Comparison of ENCODE assay signal across 19 cellular contexts in genomic region chr14:101363880-101364391, GRCh38.
DNase-seq lines count a peak whose midpoint lies in the region; ATAC-seq and TF ChIP-seq lines count a peak whose summit lies in the region.
"Had no signal": no experiment of that assay in that cellular context is flagged by ENCODE, and none has a peak within 500 bp of the region (broad histone marks: within the 10 kb centered on the region; RNA-seq: fewer than 3 reads in every experiment).

No MANE protein-coding gene starts in this region.

- dilution Hi-C loops in mammary epithelial cell (cut with HindIII; ENCODE audit: low sequenced_read_pairs): no loop called here

- TF ChIP-seq CTCF in breast epithelium (IDR thresholded peaks at IDR 0.05) (no peak), mammary epithelial cell (conservative IDR thresholded peaks at IDR 0.05 in 1 of 2, IDR thresholded peaks at IDR 0.05 in 1 of 2; ENCODE audit: extremely low read depth in 1 of 2, insufficient read depth in 1 of 2, low read depth in 1 of 2, low read length in 2 of 2) (no peak), nephron (IDR thresholded peaks at IDR 0.05; ENCODE audit: unreplicated experiment in 3 of 3) (no peak)

- DNase-seq in breast epithelium (ENCODE audit: low spot score in 2 of 2) (peak in 1 of 2 donors; percentile 15), mammary epithelial cell (no peak), NCI-H774 (lab: John Stamatoyannopoulos, UW) (no peak), kidney glomerular epithelial cell (lab: John Stamatoyannopoulos, UW) (no peak), DMS53 treated with DMSO at 0.1 percent for 48 hours (lab: John Stamatoyannopoulos, UW; ENCODE audit: unreplicated experiment) (no peak)
- DNase-seq in stimulated activated CD8-positive, alpha-beta memory T cell treated with anti-CD3 and anti-CD28 coated beads, Interleukin-4, amount 100 ng/mL, for 48 hours: peak; percentile 1
- DNase-seq: activated CD8-positive, alpha-beta memory T cell treated with anti-CD3 and anti-CD28 coated beads for 24 hours; activated naive CD4-positive, alpha-beta T cell treated with anti-CD3 and anti-CD28 coated beads, Interleukin-2, amount 10 ng/mL, durations not matched to agents 7 days and 5 days; activated T-cell treated with anti-CD3 and anti-CD28 coated beads, Interleukin-2, amount 50 U/mL, for 48 hours; C1 segment of cervical spinal cord; GDM1; naive thymus-derived CD4-positive, alpha-beta T cell; NCI-H1105; NCI-H524; SIG-M5; T-helper 17 cell had no signal

- H3K36me3 ChIP-seq in breast epithelium: no peaks in the 10 kb centered on the region
- no peaks in the 10 kb centered on the region for H3K36me3 ChIP-seq in mammary epithelial cell (ENCODE audit: insufficient read depth, low read length)
- H3K36me3 ChIP-seq: thyroid gland had no signal

- WGBS in mammary epithelial cell (ENCODE audit: low coverage, missing lambda C conversion rate): 92% methylated on average over 4 of the region's 16 CpGs

- intact Hi-C loops in breast epithelium (cut with DNase I; ENCODE audit: low total_unique reads): no loop called here
- intact Hi-C loops in mammary epithelial cell (cut with micrococcal nuclease): no loop called here

- BruUV-seq in mammary epithelial cell (replicated peaks; lab: Mats Ljungman, UMichigan): no TSS peak

- H4K20me1 ChIP-seq in mammary epithelial cell (ENCODE audit: insufficient read depth, low read length): no peaks in the 10 kb centered on the region

- peaks cover 70% of the 10 kb centered on the region for H3K4me1 Mint-ChIP-seq in nephron
- H3K4me1 Mint-ChIP-seq: activated naive CD4-positive, alpha-beta T cell treated with anti-CD3 and anti-CD28 coated beads, Interleukin-2, amount 10 ng/mL, durations not matched to agents 7 days and 5 days; naive thymus-derived CD4-positive, alpha-beta T cell had no signal

- H3K27ac ChIP-seq in breast epithelium (peak overlapping the region; percentile 69 to 90), mammary epithelial cell (ENCODE audit: insufficient read depth, low read depth, low read length) (no peak overlapping the region)

- H3K9me3 Mint-ChIP-seq in nephron: no peaks in the 10 kb centered on the region
- H3K9me3 Mint-ChIP-seq: activated naive CD4-positive, alpha-beta T cell treated with anti-CD3 and anti-CD28 coated beads, Interleukin-2, amount 10 ng/mL, durations not matched to agents 7 days and 5 days had no signal

- ATAC-seq in GM21529 (IDR thresholded peaks at IDR 0.05; ENCODE audit: unreplicated experiment): no peak
- ATAC-seq: naive thymus-derived CD4-positive, alpha-beta T cell; T-helper 17 cell had no signal

- H3K9me3 ChIP-seq in breast epithelium: no peaks in the 10 kb centered on the region
- H3K9me3 ChIP-seq in mammary epithelial cell (replicated peaks; ENCODE audit: insufficient read depth, low read length): peaks cover 28% of the 10 kb centered on the region
- H3K9me3 ChIP-seq: thyroid gland had no signal

- H3K4me1 ChIP-seq in breast epithelium: peaks cover 0 to 10% of the 10 kb centered on the region in 2 donors
- H3K4me1 ChIP-seq in mammary epithelial cell (ENCODE audit: insufficient read depth, low read length): no peaks in the 10 kb centered on the region

- no peak overlapping the region for H2AFZ ChIP-seq in mammary epithelial cell (ENCODE audit: low read depth, low read length)

- H3K27me3 ChIP-seq in breast epithelium (peaks cover 0 to 6% of the 10 kb centered on the region in 2 donors), mammary epithelial cell (ENCODE audit: insufficient read depth, low read length) (no peaks in the 10 kb centered on the region)
- H3K27me3 ChIP-seq: thyroid gland had no signal

- CTCF ChIA-PET in mammary epithelial cell (lab: Charles Lee; ENCODE audit: low non-redundant PET): no interaction called here

- TF ChIP-seq POLR2A in breast epithelium (IDR thresholded peaks at IDR 0.05): no peak

- H3K79me2 ChIP-seq in mammary epithelial cell (ENCODE audit: insufficient read depth, low read length): no peaks in the 10 kb centered on the region

- no peak overlapping the region for H3K4me2 ChIP-seq in mammary epithelial cell (ENCODE audit: insufficient read depth, low read depth, low read length)

- no peaks in the 10 kb centered on the region for H3K36me3 Mint-ChIP-seq in nephron (ENCODE audit: low read depth)
- H3K36me3 Mint-ChIP-seq: activated naive CD4-positive, alpha-beta T cell treated with anti-CD3 and anti-CD28 coated beads, Interleukin-2, amount 10 ng/mL, durations not matched to agents 7 days and 5 days had no signal

- H3K4me3 Mint-ChIP-seq in nephron: peak overlapping the region in 1 of 3 experiments; percentile 29
- H3K4me3 Mint-ChIP-seq: activated naive CD4-positive, alpha-beta T cell treated with anti-CD3 and anti-CD28 coated beads, Interleukin-2, amount 10 ng/mL, durations not matched to agents 7 days and 5 days; naive thymus-derived CD4-positive, alpha-beta T cell; T-helper 17 cell had no signal

- peak overlapping the region; percentile 89 to 95 (median 91) for H3K27ac Mint-ChIP-seq in nephron
- H3K27ac Mint-ChIP-seq: activated naive CD4-positive, alpha-beta T cell treated with anti-CD3 and anti-CD28 coated beads, Interleukin-2, amount 10 ng/mL, durations not matched to agents 7 days and 5 days; naive thymus-derived CD4-positive, alpha-beta T cell; T-helper 17 cell had no signal

- H3K4me3 ChIP-seq in breast epithelium: no peak overlapping the region
- H3K4me3 ChIP-seq in mammary epithelial cell (replicated peaks in 1 of 3; ENCODE audit: insufficient read depth in 1 of 3, low read depth in 2 of 3, low read length in 3 of 3): no peak overlapping the region
- H3K4me3 ChIP-seq: thyroid gland had no signal

- H3K27me3 Mint-ChIP-seq in nephron (ENCODE audit: low read depth): peaks cover 41% of the 10 kb centered on the region

- no peak overlapping the region for H3K9ac ChIP-seq in mammary epithelial cell (ENCODE audit: insufficient read depth, low read length)

- in situ Hi-C loops in mammary epithelial cell (cut with MboI; ENCODE audit: low sequenced_read_pairs in 2 of 2): no loop called here
